31 cellular contexts compared by ENCODE assay signal in genomic region chr5:14579246-14579645, GRCh38.
"Had no signal": no experiment of that assay in that cellular context is flagged by ENCODE, and none has a peak within 500 bp of the region (broad histone marks: within the 10 kb centered on the region; RNA-seq: fewer than 3 reads in every experiment).

No MANE protein-coding gene starts in this region.

- H3K4me1 ChIP-seq: breast epithelium had no signal

- H3K9me3 ChIP-seq: adrenal gland, body of pancreas, breast epithelium had no signal

- DNase-seq: activated B cell treated with CpG ODN at 0.5 μM for 24 hours; activated CD4-positive, alpha-beta memory T cell treated with anti-CD3 and anti-CD28 coated beads for 36 hours; activated CD4-positive, alpha-beta T cell treated with anti-CD3 and anti-CD28 coated beads for 4 hours; activated CD4-positive, alpha-beta T cell treated with anti-CD3 and anti-CD28 coated beads, Interleukin-2, amount 10 ng/mL, durations not matched to agents 24 days and 14 days; activated CD4-positive, alpha-beta T cell treated with anti-CD3 and anti-CD28 coated beads, Interleukin-2, amount 50 U/mL, for 1 hour; activated CD4-positive, alpha-beta T cell treated with anti-CD3 and anti-CD28 coated beads, Interleukin-2, amount 50 U/mL, for 4 hours; activated CD4-positive, CD25-positive, alpha-beta regulatory T cell treated with anti-CD3 and anti-CD28 coated beads, Interleukin-2, amount 50 U/mL, for 72 hours; activated CD8-positive, alpha-beta memory T cell treated with anti-CD3 and anti-CD28 coated beads, Interleukin-2, amount 50 U/mL, for 4 hours; activated CD8-positive, alpha-beta T cell treated with anti-CD3 and anti-CD28 coated beads for 36 hours; activated effector memory CD4-positive, alpha-beta T cell treated with anti-CD3 and anti-CD28 coated beads, Interleukin-2, amount 50 U/mL, for 16 hours; activated gamma-delta T cell treated with Interleukin-2 at 50 U/mL for 16 hours; activated naive CD4-positive, alpha-beta T cell; activated naive CD4-positive, alpha-beta T cell treated with anti-CD3 and anti-CD28 coated beads for 36 hours; activated naive CD4-positive, alpha-beta T cell treated with anti-CD3 and anti-CD28 coated beads, Interleukin-2, amount 50 U/mL, for 16 hours; activated naive CD8-positive, alpha-beta T cell treated with anti-CD3 and anti-CD28 coated beads for 36 hours; activated T-cell treated with anti-CD3 and anti-CD28 coated beads for 4 hours; activated T-cell treated with anti-CD3 and anti-CD28 coated beads, Interleukin-2, amount 50 U/mL, for 1 hour; activated T-cell treated with anti-CD3 and anti-CD28 coated beads, Interleukin-2, amount 50 U/mL, for 4 hours; activated T-cell treated with anti-CD3 and anti-CD28 coated beads, Interleukin-2, amount 50 U/mL, for 72 hours; amniotic stem cell; aorta; body of pancreas; brain microvascular endothelial cell; central memory CD4-positive, alpha-beta T cell; T-helper 2 cell; T-helper 9 cell had no signal

- H3K4me3 ChIP-seq: adrenal gland, body of pancreas, breast epithelium had no signal

- H3K27ac ChIP-seq: adrenal gland, body of pancreas, brain microvascular endothelial cell, breast epithelium, VCaP had no signal

- ATAC-seq: activated CD8-positive, alpha-beta T cell treated with anti-CD3 and anti-CD28 coated beads for 36 hours; activated naive CD4-positive, alpha-beta T cell treated with anti-CD3 and anti-CD28 coated beads, Interleukin-2, amount 50 U/mL, for 72 hours; activated T-cell treated with anti-CD3 and anti-CD28 coated beads, Interleukin-2, amount 50 U/mL, for 4 hours; activated T-cell treated with anti-CD3 and anti-CD28 coated beads, Interleukin-2, amount 50 U/mL, for 72 hours; activated T-helper 17 cell treated with anti-CD3 and anti-CD28 coated beads, Interleukin-2, amount 50 U/mL, for 72 hours; body of pancreas had no signal

- H3K27me3 ChIP-seq: adrenal gland, body of pancreas, breast epithelium had no signal

- H3K36me3 ChIP-seq: adrenal gland, brain microvascular endothelial cell, breast epithelium had no signal
